Comparison of ENCODE assay signal across 2 cellular contexts in the genomic region with DNA sequence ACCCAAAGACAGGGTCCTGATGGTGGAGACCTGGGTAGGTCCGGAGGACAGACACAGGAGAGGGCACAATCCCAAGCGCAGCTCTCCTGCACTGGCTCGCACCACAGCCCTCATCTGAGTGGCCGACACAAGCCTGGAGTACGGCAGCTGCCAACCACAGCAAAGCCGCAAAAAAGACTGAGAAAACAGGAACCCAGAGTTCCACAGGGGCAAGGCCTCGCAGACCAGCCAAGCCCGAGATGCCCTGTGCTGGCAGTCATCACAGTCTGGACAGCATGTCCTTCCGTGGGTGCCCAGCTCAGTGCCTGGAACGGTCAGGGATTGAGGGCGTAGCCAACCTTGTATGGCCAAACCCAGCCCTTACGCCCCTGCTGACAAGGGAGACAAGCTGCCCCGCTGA.
TF ChIP-seq lines count a peak whose summit lies in the region.

No MANE protein-coding gene starts in this region.

TF ChIP-seq in HEK293, 187 proteins besides CTCF, POLR2A, EP300 and RAD21:
- TF ChIP-seq ZNF623 (tag by site-specific recombination; IDR thresholded peaks at IDR 0.05) (no peak), ZNF76 (tag by site-specific recombination; IDR thresholded peaks at IDR 0.05; ENCODE audit: borderline replicate concordance, low read depth) (no peak), ZNF701 (tag by site-specific recombination; IDR thresholded peaks at IDR 0.05) (no peak), ZNF600 (tag by site-specific recombination; IDR thresholded peaks at IDR 0.05) (peak; percentile 67; the same call in 1 of the 2 replicates)

TF ChIP-seq in K562, 482 proteins besides CTCF, POLR2A, EP300 and RAD21:
- TF ChIP-seq SREBF1 (IDR thresholded peaks at IDR 0.05; ENCODE audit: borderline replicate concordance, low read depth, low read length) (no peak), RBFOX2 (IDR thresholded peaks at IDR 0.05; ENCODE audit: low read depth, low read length) (peak; percentile 60; the same call in 1 of the 2 replicates), POLR2G (IDR thresholded peaks at IDR 0.05; ENCODE audit: low read depth, low read length) (peak; percentile 69)
